ENCODE assay signal across 18 cellular contexts in the genomic region with DNA sequence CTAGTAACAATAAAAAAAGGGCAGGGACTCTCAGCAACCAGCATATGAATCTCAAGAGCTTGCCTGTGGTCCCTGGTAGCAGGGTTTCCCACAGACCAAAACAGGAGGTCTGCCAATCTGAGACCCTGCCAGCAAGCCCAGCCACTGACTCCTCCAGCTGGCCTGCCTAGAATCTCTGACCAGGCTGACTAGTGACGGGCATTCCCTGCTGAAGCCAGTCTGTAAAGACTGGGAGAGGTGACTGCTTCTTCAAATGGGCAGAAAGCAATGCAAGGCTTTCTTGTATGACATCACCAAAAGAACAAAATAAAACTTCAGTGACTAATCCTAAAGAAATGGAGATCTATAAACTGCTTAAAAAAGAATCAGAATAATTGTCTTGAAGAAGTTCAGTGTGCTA.
A peak's percentile ranks its signal among the peaks of the same experiment; 100 is the strongest.
DNase-seq lines count a peak whose midpoint lies in the region; ATAC-seq and TF ChIP-seq lines count a peak whose summit lies in the region.
"Had no signal": no experiment of that assay in that cellular context is flagged by ENCODE, and none has a peak within 500 bp of the region (broad histone marks: within the 10 kb centered on the region; RNA-seq: fewer than 3 reads in every experiment).

No MANE protein-coding gene starts in this region.

- peaks cover 3% of the 10 kb centered on the region for H3K27me3 Mint-ChIP-seq in T-helper 2 cell treated with Interferon-gamma antibody and Interleukin-4, amounts not matched to agents 5 μg/mL and 100 μg/mL, for 36 hours (ENCODE audit: low read depth)
- no peaks in the 10 kb centered on the region for H3K27me3 Mint-ChIP-seq in stimulated activated naive CD8-positive, alpha-beta T cell treated with anti-CD3 and anti-CD28 coated beads, Interleukin-15, amount 100 ng/mL, for 72 hours
- H3K27me3 Mint-ChIP-seq: naive B cell had no signal

- no peak overlapping the region for H2BK5ac ChIP-seq in mesenchymal stem cell (ENCODE audit: low read depth, low read length, poor library complexity, severe bottlenecking)

- no peaks in the 10 kb centered on the region for H3K36me3 ChIP-seq in mesenchymal stem cell (ENCODE audit: control insufficient read depth in 1 of 2, insufficient read depth in 2 of 2, low read depth in 1 of 2, low read length in 2 of 2)

- no peak overlapping the region for H4K91ac ChIP-seq in mesenchymal stem cell (ENCODE audit: low read length)

- H3K4me1 Mint-ChIP-seq in T-helper 2 cell treated with Interferon-gamma antibody and Interleukin-4, amounts not matched to agents 5 μg/mL and 100 μg/mL, for 36 hours (ENCODE audit: low read depth): no peaks in the 10 kb centered on the region
- H3K4me1 Mint-ChIP-seq in stimulated activated naive CD8-positive, alpha-beta T cell treated with anti-CD3 and anti-CD28 coated beads, Interleukin-15, amount 100 ng/mL, for 72 hours: no peaks in the 10 kb centered on the region
- H3K4me1 Mint-ChIP-seq: activated naive CD4-positive, alpha-beta T cell treated with anti-CD3 and anti-CD28 coated beads, Interleukin-2, amount 10 ng/mL, durations not matched to agents 7 days and 5 days; naive B cell had no signal

- no peaks in the 10 kb centered on the region for H3K79me1 ChIP-seq in mesenchymal stem cell (replicated peaks; ENCODE audit: low read length, poor library complexity, severe bottlenecking)

- no peak overlapping the region for H2AFZ ChIP-seq in mesenchymal stem cell (ENCODE audit: low read depth, low read length)

- H2BK12ac ChIP-seq in mesenchymal stem cell (ENCODE audit: low read length in 2 of 2): no peak overlapping the region

- H4K8ac ChIP-seq in mesenchymal stem cell (ENCODE audit: low read length): no peak overlapping the region

- no peak overlapping the region for H3K23ac ChIP-seq in mesenchymal stem cell (ENCODE audit: low read length in 2 of 2)

- H2BK15ac ChIP-seq in mesenchymal stem cell (ENCODE audit: low read depth, poor library complexity, severe bottlenecking): no peak overlapping the region

- no peak overlapping the region for H3K4me3 Mint-ChIP-seq in T-helper 2 cell treated with Interferon-gamma antibody and Interleukin-4, amounts not matched to agents 5 μg/mL and 100 μg/mL, for 36 hours
- H3K4me3 Mint-ChIP-seq in stimulated activated naive CD8-positive, alpha-beta T cell treated with anti-CD3 and anti-CD28 coated beads, Interleukin-15, amount 100 ng/mL, for 72 hours: no peak overlapping the region
- H3K4me3 Mint-ChIP-seq: activated naive CD4-positive, alpha-beta T cell treated with anti-CD3 and anti-CD28 coated beads, Interleukin-2, amount 10 ng/mL, durations not matched to agents 7 days and 5 days; naive B cell had no signal

- H3K27ac Mint-ChIP-seq in T-helper 2 cell treated with Interferon-gamma antibody and Interleukin-4, amounts not matched to agents 5 μg/mL and 100 μg/mL, for 36 hours: no peak overlapping the region
- H3K27ac Mint-ChIP-seq in stimulated activated naive CD8-positive, alpha-beta T cell treated with anti-CD3 and anti-CD28 coated beads, Interleukin-15, amount 100 ng/mL, for 72 hours: no peak overlapping the region
- H3K27ac Mint-ChIP-seq: activated naive CD4-positive, alpha-beta T cell treated with anti-CD3 and anti-CD28 coated beads, Interleukin-2, amount 10 ng/mL, durations not matched to agents 7 days and 5 days; naive B cell had no signal

- H3K4ac ChIP-seq in mesenchymal stem cell (ENCODE audit: low read depth in 1 of 2, low read length in 2 of 2): no peak overlapping the region

- no peak overlapping the region for H3K4me3 ChIP-seq in choroid plexus epithelial cell (ENCODE audit: low read depth, low read length)
- no peak overlapping the region for H3K4me3 ChIP-seq in mesenchymal stem cell (ENCODE audit: insufficient read depth in 1 of 2, low read depth in 1 of 2, low read length in 2 of 2)

- no peak for ATAC-seq in HG03135 (IDR thresholded peaks at IDR 0.05; ENCODE audit: unreplicated experiment)
- no peak for ATAC-seq in GM18498 (IDR thresholded peaks at IDR 0.05; ENCODE audit: unreplicated experiment)
- no peak for ATAC-seq in stimulated activated naive CD8-positive, alpha-beta T cell treated with anti-CD3 and anti-CD28 coated beads, Interleukin-15, amount 100 ng/mL, for 72 hours
- ATAC-seq: Panc1 had no signal

- H3K9ac ChIP-seq in mesenchymal stem cell (ENCODE audit: low read length): no peak overlapping the region

- no peaks in the 10 kb centered on the region for H3K27me3 ChIP-seq in mesenchymal stem cell (ENCODE audit: control insufficient read depth in 1 of 2, insufficient read depth in 1 of 2, low read length in 2 of 2)

- peaks cover 2% of the 10 kb centered on the region for H3K4me1 ChIP-seq in mesenchymal stem cell (ENCODE audit: control insufficient read depth, insufficient read depth, low read depth, low read length)

- peak overlapping the region in 1 of 2 experiments; percentile 25 for H3K18ac ChIP-seq in mesenchymal stem cell (ENCODE audit: low read depth in 1 of 2, low read length in 2 of 2)

- whole genome bisulfite sequencing in mesenchymal stem cell: no CpG with 5 or more reads among the region's 1 CpG

- peak; percentile 43 for DNase-seq in AG20443 (ENCODE audit: low spot score)
- peak; percentile 57 for DNase-seq in M059J (ENCODE audit: low read depth)
- DNase-seq in choroid plexus epithelial cell (ENCODE audit: low read depth): peak; percentile 33
- peak; percentile 56 for DNase-seq in mesenchymal stem cell
- DNase-seq in T-helper 2 cell treated with Interferon-gamma antibody and Interleukin-4, amounts not matched to agents 5 μg/mL and 100 μg/mL, for 36 hours (ENCODE audit: low spot score): no peak
- no peak for DNase-seq in stimulated activated naive CD8-positive, alpha-beta T cell treated with anti-CD3 and anti-CD28 coated beads, Interleukin-15, amount 100 ng/mL, for 72 hours
- DNase-seq: activated naive CD4-positive, alpha-beta T cell treated with anti-CD3 and anti-CD28 coated beads, Interleukin-2, amount 10 ng/mL, durations not matched to agents 7 days and 5 days; activated T-cell treated with anti-CD3 and anti-CD28 coated beads, Interleukin-2, amount 50 U/mL, for 1 hour; effector CD4-positive, alpha-beta T cell; foreskin melanocyte; GDM1; naive B cell; NCI-H1092 treated with DMSO at 0.1 percent for 48 hours; NCI-H748 treated with DMSO at 0.1 percent for 48 hours; stimulated activated CD4-positive, alpha-beta T cell treated with anti-CD3 and anti-CD28 coated beads, Interleukin-15, amount 100 ng/mL, for 24 hours had no signal

- peaks cover 3% of the 10 kb centered on the region for H3K9me3 Mint-ChIP-seq in T-helper 2 cell treated with Interferon-gamma antibody and Interleukin-4, amounts not matched to agents 5 μg/mL and 100 μg/mL, for 36 hours
- peaks cover 5 to 21% of the 10 kb centered on the region in 2 donors for H3K9me3 Mint-ChIP-seq in stimulated activated naive CD8-positive, alpha-beta T cell treated with anti-CD3 and anti-CD28 coated beads, Interleukin-15, amount 100 ng/mL, for 72 hours

- peaks cover 20% of the 10 kb centered on the region for H3K9me3 ChIP-seq in mesenchymal stem cell (ENCODE audit: control insufficient read depth, low read length)

- no peak overlapping the region for H2BK120ac ChIP-seq in mesenchymal stem cell (ENCODE audit: low read depth, low read length)

- no peak overlapping the region for H3K27ac ChIP-seq in mesenchymal stem cell (ENCODE audit: low read length, poor library complexity, severe bottlenecking)

- no peak overlapping the region for H3K14ac ChIP-seq in mesenchymal stem cell (ENCODE audit: low read length in 2 of 2)

- no peak overlapping the region for H3K4me2 ChIP-seq in mesenchymal stem cell (ENCODE audit: low read length, poor library complexity, severe bottlenecking)

- TF ChIP-seq CTCF in choroid plexus epithelial cell (conservative IDR thresholded peaks at IDR 0.05; ENCODE audit: low read depth, low read length): no peak

- H2AK5ac ChIP-seq in mesenchymal stem cell (ENCODE audit: low read length, severe bottlenecking): no peak overlapping the region

- no peaks in the 10 kb centered on the region for H3K36me3 Mint-ChIP-seq in T-helper 2 cell treated with Interferon-gamma antibody and Interleukin-4, amounts not matched to agents 5 μg/mL and 100 μg/mL, for 36 hours (ENCODE audit: low read depth)
- H3K36me3 Mint-ChIP-seq: activated naive CD4-positive, alpha-beta T cell treated with anti-CD3 and anti-CD28 coated beads, Interleukin-2, amount 10 ng/mL, durations not matched to agents 7 days and 5 days had no signal

Comparison
In these comparisons a context has a peak if more than half of its experiments do, and no peak if none do; other contexts are left out.
1. DNase-seq: peak in AG20443 (single experiment), M059J (single experiment), choroid plexus epithelial cell (single experiment) and mesenchymal stem cell (single experiment); none in T-helper 2 cell treated with Interferon-gamma antibody and Interleukin-4, amounts not matched to agents 5 μg/mL and 100 μg/mL, for 36 hours (single experiment) and stimulated activated naive CD8-positive, alpha-beta T cell treated with anti-CD3 and anti-CD28 coated beads, Interleukin-15, amount 100 ng/mL, for 72 hours (0 of 2).